Comparison of ENCODE assay signal across 25 cellular contexts in the genomic region with DNA sequence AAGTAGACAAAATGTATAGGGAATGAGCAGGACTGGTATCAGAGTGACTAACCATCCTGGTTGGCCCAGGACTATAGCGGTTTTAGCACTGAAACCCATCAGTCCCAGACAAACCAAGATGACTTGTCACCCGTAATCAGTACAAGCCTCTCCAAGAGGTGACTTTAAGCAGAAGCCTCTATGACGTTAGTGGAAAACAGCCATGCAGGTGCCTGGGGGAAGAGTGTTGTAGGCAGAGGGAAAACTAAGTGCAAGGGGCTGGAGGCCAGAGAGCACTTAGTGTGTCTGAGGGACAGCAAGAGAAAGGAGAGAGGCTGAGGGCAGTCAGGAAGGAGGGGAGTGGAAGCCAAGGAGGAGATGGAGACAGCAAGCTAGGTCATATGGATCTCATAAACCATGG. TPM values are rescaled to one million over a fixed set of nuclear protein-coding genes. Genes with fewer than 3 reads are reported as not detected.
DNase-seq lines count a peak whose midpoint lies in the region; ATAC-seq, FAIRE-seq and TF ChIP-seq lines count a peak whose summit lies in the region.
"Had no signal": no experiment of that assay in that cellular context is flagged by ENCODE, and none has a peak within 500 bp of the region (broad histone marks: within the 10 kb centered on the region; RNA-seq: fewer than 3 reads in every experiment).

No MANE protein-coding gene starts in this region.

- H3K27ac ChIP-seq in kidney (ENCODE audit: low read depth in 2 of 2, low read length in 2 of 2): peak overlapping the region in 1 of 2 donors; percentile 45
- peak overlapping the region; percentile 24 for H3K27ac ChIP-seq in subcutaneous abdominal adipose tissue (ENCODE audit: low read depth, low read length)
- H3K27ac ChIP-seq in upper lobe of right lung: no peak overlapping the region
- H3K27ac ChIP-seq: GM23248 had no signal

- H3K36me3 ChIP-seq in kidney (ENCODE audit: control insufficient read depth in 1 of 2, insufficient read depth in 2 of 2, low read length in 2 of 2): peaks cover 0 to 4% of the 10 kb centered on the region in 2 donors
- peaks cover 0 to 5% (median 4%) of the 10 kb centered on the region in 5 donors for H3K36me3 ChIP-seq in subcutaneous abdominal adipose tissue (ENCODE audit: control insufficient read depth in 5 of 5, insufficient read depth in 5 of 5, low read length in 5 of 5)
- H3K36me3 ChIP-seq in upper lobe of right lung: no peaks in the 10 kb centered on the region

- no peaks in the 10 kb centered on the region for H3K27me3 Mint-ChIP-seq in stimulated activated naive CD8-positive, alpha-beta T cell treated with anti-CD3 and anti-CD28 coated beads, Interleukin-15, Interleukin-2, amounts not matched to agents 100 ng/mL and 50 ng/mL, for 24 hours
- H3K27me3 Mint-ChIP-seq in nephron (ENCODE audit: low read depth): peaks cover 5% of the 10 kb centered on the region

- H3K27me3 ChIP-seq in subcutaneous abdominal adipose tissue (ENCODE audit: control insufficient read depth in 5 of 5, insufficient read depth in 4 of 5, low read length in 5 of 5) (no peaks in the 10 kb centered on the region), upper lobe of right lung (no peaks in the 10 kb centered on the region)

- intact Hi-C loops in kidney (cut with DNase I): no loop called here
- intact Hi-C loops in upper lobe of right lung (cut with DNase I): no loop called here

- H3K4me3 ChIP-seq in kidney (ENCODE audit: low read length in 2 of 2) (peak overlapping the region; percentile 69 to 75), subcutaneous abdominal adipose tissue (ENCODE audit: low read depth in 1 of 5, low read length in 5 of 5) (peak overlapping the region in 2 of 5 donors; percentile 0 to 21), upper lobe of right lung (no peak overlapping the region)
- H3K4me3 ChIP-seq: GM23248 had no signal

- H3K9ac ChIP-seq in kidney (ENCODE audit: low read length in 2 of 2) (peak overlapping the region; percentile 0 to 8), subcutaneous abdominal adipose tissue (ENCODE audit: low read length in 5 of 5) (no peak overlapping the region)
- H3K9ac ChIP-seq: GM23248 had no signal

- TF ChIP-seq CTCF in kidney (IDR thresholded peaks at IDR 0.05; ENCODE audit: borderline replicate concordance, extremely low read depth, insufficient read depth): no peak
- TF ChIP-seq CTCF in nephron (IDR thresholded peaks at IDR 0.05; ENCODE audit: unreplicated experiment in 3 of 3): no peak
- TF ChIP-seq CTCF in upper lobe of right lung (IDR thresholded peaks at IDR 0.05): no peak

- no peak for DNase-seq in stimulated activated naive CD8-positive, alpha-beta T cell treated with anti-CD3 and anti-CD28 coated beads, Interleukin-15, Interleukin-2, amounts not matched to agents 100 U/mL and 50 U/mL, for 24 hours
- DNase-seq in kidney (peak; percentile 5), upper lobe of right lung (no peak)
- no peak for DNase-seq in activated CD4-positive, alpha-beta T cell treated with anti-CD3 and anti-CD28 coated beads, Interleukin-2, amount 50 U/mL, for 1 hour
- DNase-seq: AML-193; C1 segment of cervical spinal cord; CD8-positive, alpha-beta T cell; DMS153; GM23248; H9; HFFc6; KBM-7; NCI-H1105; NCI-H2029 treated with DMSO at 0.1 percent for 48 hours; NCI-H226; NCI-H524; NCI-H774; SHP77 had no signal

- no peaks in the 10 kb centered on the region for H3K36me3 Mint-ChIP-seq in stimulated activated naive CD8-positive, alpha-beta T cell treated with anti-CD3 and anti-CD28 coated beads, Interleukin-15, Interleukin-2, amounts not matched to agents 100 ng/mL and 50 ng/mL, for 24 hours (ENCODE audit: low read depth)
- no peaks in the 10 kb centered on the region for H3K36me3 Mint-ChIP-seq in nephron (ENCODE audit: low read depth)
- H3K36me3 Mint-ChIP-seq: CD8-positive, alpha-beta T cell had no signal

- peaks cover 12 to 15% of the 10 kb centered on the region in 2 donors for H3K4me1 ChIP-seq in kidney (ENCODE audit: control insufficient read depth in 1 of 2, insufficient read depth in 1 of 2, low read depth in 1 of 2, low read length in 2 of 2)
- H3K4me1 ChIP-seq in subcutaneous abdominal adipose tissue (ENCODE audit: control insufficient read depth in 5 of 5, insufficient read depth in 5 of 5, low read length in 5 of 5): peaks cover 5 to 53% (median 46%) of the 10 kb centered on the region in 5 donors
- no peaks in the 10 kb centered on the region for H3K4me1 ChIP-seq in upper lobe of right lung

- FAIRE-seq in kidney (lab: Jason Lieb, UNC): no peak
- FAIRE-seq: G401.6, GM12892 had no signal

- no peak for ATAC-seq in stimulated activated naive CD8-positive, alpha-beta T cell treated with anti-CD3 and anti-CD28 coated beads, Interleukin-15, Interleukin-2, amounts not matched to agents 100 U/mL and 50 U/mL, for 24 hours
- ATAC-seq in HG02588 (IDR thresholded peaks at IDR 0.05; ENCODE audit: unreplicated experiment) (no peak), upper lobe of right lung (no peak)
- ATAC-seq: CD8-positive, alpha-beta T cell had no signal

- H3K9me3 Mint-ChIP-seq in stimulated activated naive CD8-positive, alpha-beta T cell treated with anti-CD3 and anti-CD28 coated beads, Interleukin-15, Interleukin-2, amounts not matched to agents 100 ng/mL and 50 ng/mL, for 24 hours: no peaks in the 10 kb centered on the region
- no peaks in the 10 kb centered on the region for H3K9me3 Mint-ChIP-seq in nephron
- H3K9me3 Mint-ChIP-seq: CD8-positive, alpha-beta T cell; H9; HFFc6 had no signal

- H3K4me3 Mint-ChIP-seq in stimulated activated naive CD8-positive, alpha-beta T cell treated with anti-CD3 and anti-CD28 coated beads, Interleukin-15, Interleukin-2, amounts not matched to agents 100 ng/mL and 50 ng/mL, for 24 hours: no peak overlapping the region
- peak overlapping the region in 1 of 3 experiments; percentile 37 for H3K4me3 Mint-ChIP-seq in nephron
- H3K4me3 Mint-ChIP-seq: CD8-positive, alpha-beta T cell; H9; HFFc6 had no signal

- peak overlapping the region; percentile 34 for H3K27ac Mint-ChIP-seq in stimulated activated naive CD8-positive, alpha-beta T cell treated with anti-CD3 and anti-CD28 coated beads, Interleukin-15, Interleukin-2, amounts not matched to agents 100 ng/mL and 50 ng/mL, for 24 hours
- H3K27ac Mint-ChIP-seq in nephron: peak overlapping the region in 2 of 3 experiments; percentile 17 to 43
- H3K27ac Mint-ChIP-seq: CD8-positive, alpha-beta T cell; H9; HFFc6 had no signal

- no peaks in the 10 kb centered on the region for H3K9me3 ChIP-seq in kidney (ENCODE audit: control insufficient read depth in 1 of 2, low read length in 2 of 2)
- H3K9me3 ChIP-seq in subcutaneous abdominal adipose tissue (ENCODE audit: control insufficient read depth in 5 of 5, low read length in 5 of 5): no peaks in the 10 kb centered on the region
- H3K9me3 ChIP-seq in upper lobe of right lung: no peaks in the 10 kb centered on the region

- H3K4me1 Mint-ChIP-seq in stimulated activated naive CD8-positive, alpha-beta T cell treated with anti-CD3 and anti-CD28 coated beads, Interleukin-15, Interleukin-2, amounts not matched to agents 100 ng/mL and 50 ng/mL, for 24 hours (ENCODE audit: low read depth): no peaks in the 10 kb centered on the region
- H3K4me1 Mint-ChIP-seq in nephron: peaks cover 15% of the 10 kb centered on the region

RNA-seq across cellular contexts. Expression of a gene that starts 2.1 kb away (rescaled TPM):
- 42.9 TPM for total RNA-seq in kidney
- 95.1 TPM for polyA plus RNA-seq in kidney (ENCODE audit: insufficient read depth, low read depth, low replicate concordance)
- 1.7 TPM for total RNA-seq in upper lobe of right lung
- total RNA-seq: A172, GM23248, H9 had no signal
- polyA plus RNA-seq: GM23248 had no signal

RNA-seq across cellular contexts. Expression of a gene that starts 29.8 kb away (rescaled TPM):
- total RNA-seq in kidney: 35.2 TPM
- polyA plus RNA-seq in kidney (ENCODE audit: insufficient read depth, low read depth, low replicate concordance): 27.0 TPM
- total RNA-seq in upper lobe of right lung: 20.4 TPM

RNA-seq across cellular contexts. Expression of a gene that starts 53.5 kb away (rescaled TPM):
- total RNA-seq in kidney: 16.2 TPM
- polyA plus RNA-seq in kidney (ENCODE audit: insufficient read depth, low read depth, low replicate concordance): 4.8 TPM
- 12.9 TPM for total RNA-seq in upper lobe of right lung

Comparison
In these comparisons a context has a peak if more than half of its experiments do, and no peak if none do; other contexts are left out.
1. H3K9ac ChIP-seq: peak in kidney (2 of 2); none in subcutaneous abdominal adipose tissue (0 of 5).
2. RNA of a gene that starts 2.1 kb away (total RNA-seq): 42.9 TPM in kidney (single experiment); 1.7 TPM in upper lobe of right lung (single experiment); every median in the first group is over 10 times any median in the second.